ENCODE assay signal across 23 cellular contexts in the genomic region with DNA sequence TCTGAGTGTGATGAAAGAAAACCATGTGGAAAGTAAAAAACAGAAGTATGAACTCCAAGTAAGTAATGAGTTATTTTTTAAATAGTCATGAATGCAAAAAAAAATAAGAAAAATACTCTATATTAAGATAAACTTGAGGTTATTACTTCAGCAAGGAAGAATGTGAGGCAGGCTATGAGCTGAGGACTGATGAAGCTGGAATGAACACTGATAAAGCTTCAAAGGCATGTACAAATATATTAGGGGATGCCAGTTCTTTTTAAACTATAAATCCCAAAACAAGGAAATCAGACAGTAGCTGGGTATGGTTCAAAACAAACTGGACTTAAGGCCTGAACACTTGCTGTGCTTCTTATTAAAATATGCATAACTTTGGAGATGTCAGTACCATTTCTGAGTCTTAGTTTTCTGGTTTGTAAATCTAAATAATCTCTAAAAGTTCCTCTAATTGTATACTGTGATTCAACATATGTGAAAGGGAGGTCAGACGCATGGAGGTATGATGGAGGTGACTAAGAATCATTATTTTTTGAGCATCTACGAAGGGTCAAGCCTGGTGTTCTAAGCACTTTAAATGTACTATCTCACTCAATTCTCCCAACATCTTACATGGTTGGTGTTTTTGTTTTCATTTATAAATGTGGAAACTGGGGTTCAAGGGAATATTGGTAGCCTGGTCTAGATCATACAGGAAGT. TPM values are rescaled to one million over a fixed set of nuclear protein-coding genes. Genes with fewer than 3 reads are reported as not detected.
A peak's percentile ranks its signal among the peaks of the same experiment; 100 is the strongest.
DNase-seq lines count a peak whose midpoint lies in the region; ATAC-seq, FAIRE-seq and TF ChIP-seq lines count a peak whose summit lies in the region.
"Had no signal": no experiment of that assay in that cellular context is flagged by ENCODE, and none has a peak within 500 bp of the region (broad histone marks: within the 10 kb centered on the region; RNA-seq: fewer than 3 reads in every experiment).

No MANE protein-coding gene starts in this region.

- H3K27me3 ChIP-seq in left ventricle myocardium inferior (ENCODE audit: low read depth), result no peaks in the 10 kb centered on the region
- no peaks in the 10 kb centered on the region for H3K27me3 ChIP-seq in astrocyte (ENCODE audit: insufficient read depth, low read length)
- no peaks in the 10 kb centered on the region for H3K27me3 ChIP-seq in upper lobe of right lung

- no peak overlapping the region for H3K4me3 Mint-ChIP-seq in astrocyte (ENCODE audit: unreplicated experiment)
- H3K4me3 Mint-ChIP-seq in activated T-helper 17 cell treated with anti-CD3 and anti-CD28 coated beads, Interleukin-2, amount 50 U/mL, for 72 hours, result no peak overlapping the region
- H3K4me3 Mint-ChIP-seq: activated CD4-positive, alpha-beta memory T cell treated with anti-CD3 and anti-CD28 coated beads for 36 hours; activated T-cell treated with anti-CD3 and anti-CD28 coated beads, Interleukin-2, amount 50 U/mL, for 24 hours; central memory CD8-positive, alpha-beta T cell; neural crest cell; T-helper 1 cell treated with Interleukin-12 subunit alpha and Interleukin-12 subunit beta and Interleukin-4 antibody, amounts not matched to agents 30 μg/mL and 1 μg/mL, for 36 hours had no signal

- DNase-seq in left cardiac atrium, result no peak
- no peak for DNase-seq in left ventricle myocardium inferior
- peak; percentile 90 for DNase-seq in astrocyte (ENCODE audit: low read depth)
- peak; percentile 67 for DNase-seq in iris pigment epithelial cell (ENCODE audit: low read depth)
- no peak for DNase-seq in upper lobe of right lung
- no peak for DNase-seq in NCI-H2107 treated with DMSO at 0.1 percent for 48 hours (lab: John Stamatoyannopoulos, UW; ENCODE audit: unreplicated experiment)
- DNase-seq: activated CD4-positive, alpha-beta memory T cell treated with anti-CD3 and anti-CD28 coated beads for 36 hours; activated T-cell treated with anti-CD3 and anti-CD28 coated beads, Interleukin-2, amount 50 U/mL, for 24 hours; mammary epithelial cell; NCI-H1930; NCI-H524 treated with DMSO at 0.1 percent for 48 hours; SHP77 treated with DMSO at 0.1 percent for 48 hours; stimulated activated CD4-positive, alpha-beta T cell treated with anti-CD3 and anti-CD28 coated beads, Interleukin-15, amount 100 ng/mL, for 24 hours; stimulated activated naive CD4-positive, alpha-beta T cell; WERI-Rb-1 had no signal

- H3K4me1 ChIP-seq in left ventricle myocardium inferior (no peaks in the 10 kb centered on the region), astrocyte (ENCODE audit: insufficient read depth, low read length) (peaks cover 14% of the 10 kb centered on the region), upper lobe of right lung (peaks cover 7% of the 10 kb centered on the region)

- H3K79me2 ChIP-seq in astrocyte (ENCODE audit: insufficient read depth, low read length), result no peaks in the 10 kb centered on the region

- H3K4me3 ChIP-seq in left ventricle myocardium inferior (no peak overlapping the region), astrocyte (ENCODE audit: insufficient read depth, low read depth, low read length) (no peak overlapping the region), upper lobe of right lung (no peak overlapping the region)

- no peak overlapping the region for H3K27ac ChIP-seq in left ventricle myocardium inferior (replicated peaks)
- peak overlapping the region; percentile 52 for H3K27ac ChIP-seq in astrocyte (ENCODE audit: low read depth, low read length)
- peak overlapping the region; percentile 27 for H3K27ac ChIP-seq in upper lobe of right lung
- H3K27ac ChIP-seq: WERI-Rb-1 had no signal

- ATAC-seq in left cardiac atrium, result peak; percentile 44 to 92
- peak; percentile 31 for ATAC-seq in upper lobe of right lung
- no peak for ATAC-seq in activated T-helper 17 cell treated with anti-CD3 and anti-CD28 coated beads, Interleukin-2, amount 50 U/mL, for 72 hours (replicated peaks)
- ATAC-seq in HG02642 (IDR thresholded peaks at IDR 0.05; ENCODE audit: poor library complexity, unreplicated experiment), result no peak
- ATAC-seq: activated naive CD4-positive, alpha-beta T cell treated with anti-CD3 and anti-CD28 coated beads, Interleukin-2, amount 50 U/mL, for 72 hours had no signal

- H3K36me3 Mint-ChIP-seq in astrocyte (ENCODE audit: low read depth, unreplicated experiment), result no peaks in the 10 kb centered on the region
- no peaks in the 10 kb centered on the region for H3K36me3 Mint-ChIP-seq in activated T-helper 17 cell treated with anti-CD3 and anti-CD28 coated beads, Interleukin-2, amount 50 U/mL, for 72 hours (ENCODE audit: low read depth)
- H3K36me3 Mint-ChIP-seq: activated CD4-positive, alpha-beta memory T cell treated with anti-CD3 and anti-CD28 coated beads for 36 hours; activated naive CD4-positive, alpha-beta T cell treated with anti-CD3 and anti-CD28 coated beads, Interleukin-2, amount 50 U/mL, for 72 hours had no signal

- peaks cover 16% of the 10 kb centered on the region for H3K4me1 Mint-ChIP-seq in astrocyte (ENCODE audit: low read depth, unreplicated experiment)
- H3K4me1 Mint-ChIP-seq in activated T-helper 17 cell treated with anti-CD3 and anti-CD28 coated beads, Interleukin-2, amount 50 U/mL, for 72 hours, result no peaks in the 10 kb centered on the region
- H3K4me1 Mint-ChIP-seq: central memory CD8-positive, alpha-beta T cell; neural crest cell had no signal

- H3K4me2 ChIP-seq in astrocyte (ENCODE audit: low read length), result peak overlapping the region; percentile 40

- no peak for FAIRE-seq in astrocyte (lab: Jason Lieb, UNC)
- FAIRE-seq: A204.1, frontal cortex had no signal

- peaks cover 8% of the 10 kb centered on the region for H3K27me3 Mint-ChIP-seq in astrocyte (ENCODE audit: low read depth, unreplicated experiment)
- H3K27me3 Mint-ChIP-seq in activated T-helper 17 cell treated with anti-CD3 and anti-CD28 coated beads, Interleukin-2, amount 50 U/mL, for 72 hours, result peaks cover 33% of the 10 kb centered on the region

- peak overlapping the region; percentile 77 for H3K27ac Mint-ChIP-seq in astrocyte (ENCODE audit: unreplicated experiment)
- no peak overlapping the region for H3K27ac Mint-ChIP-seq in activated T-helper 17 cell treated with anti-CD3 and anti-CD28 coated beads, Interleukin-2, amount 50 U/mL, for 72 hours
- H3K27ac Mint-ChIP-seq: activated CD4-positive, alpha-beta memory T cell treated with anti-CD3 and anti-CD28 coated beads for 36 hours; activated naive CD4-positive, alpha-beta T cell treated with anti-CD3 and anti-CD28 coated beads, Interleukin-2, amount 50 U/mL, for 72 hours; activated T-cell treated with anti-CD3 and anti-CD28 coated beads, Interleukin-2, amount 50 U/mL, for 24 hours; T-helper 1 cell treated with Interleukin-12 subunit alpha and Interleukin-12 subunit beta and Interleukin-4 antibody, amounts not matched to agents 30 μg/mL and 1 μg/mL, for 36 hours had no signal

- no peaks in the 10 kb centered on the region for H3K36me3 ChIP-seq in left ventricle myocardium inferior
- no peaks in the 10 kb centered on the region for H3K36me3 ChIP-seq in astrocyte (ENCODE audit: insufficient read depth, low read length)
- H3K36me3 ChIP-seq in upper lobe of right lung, result no peaks in the 10 kb centered on the region
- H3K36me3 ChIP-seq: WERI-Rb-1 had no signal

- intact Hi-C loops in left cardiac atrium (cut with DNase I) (no loop called here), left ventricle myocardium inferior (cut with micrococcal nuclease) (no loop called here), upper lobe of right lung (cut with DNase I) (no loop called here)

- H4K20me1 ChIP-seq in astrocyte (ENCODE audit: insufficient read depth, low read length), result no peaks in the 10 kb centered on the region

- H3K9me3 Mint-ChIP-seq in astrocyte (ENCODE audit: unreplicated experiment), result no peaks in the 10 kb centered on the region
- no peaks in the 10 kb centered on the region for H3K9me3 Mint-ChIP-seq in activated T-helper 17 cell treated with anti-CD3 and anti-CD28 coated beads, Interleukin-2, amount 50 U/mL, for 72 hours
- H3K9me3 Mint-ChIP-seq: activated CD4-positive, alpha-beta memory T cell treated with anti-CD3 and anti-CD28 coated beads for 36 hours; activated naive CD4-positive, alpha-beta T cell treated with anti-CD3 and anti-CD28 coated beads, Interleukin-2, amount 50 U/mL, for 72 hours; activated T-cell treated with anti-CD3 and anti-CD28 coated beads, Interleukin-2, amount 50 U/mL, for 24 hours; central memory CD8-positive, alpha-beta T cell; neural crest cell; T-helper 1 cell treated with Interleukin-12 subunit alpha and Interleukin-12 subunit beta and Interleukin-4 antibody, amounts not matched to agents 30 μg/mL and 1 μg/mL, for 36 hours had no signal

- no peak overlapping the region for H2AFZ ChIP-seq in astrocyte (ENCODE audit: low read depth, low read length)

- TF ChIP-seq CTCF in left ventricle myocardium inferior (IDR thresholded peaks at IDR 0.05; ENCODE audit: borderline replicate concordance), result no peak
- TF ChIP-seq CTCF in astrocyte (IDR thresholded peaks at IDR 0.05; ENCODE audit: insufficient read depth, low read depth, low read length), result no peak
- no peak for TF ChIP-seq CTCF in upper lobe of right lung (IDR thresholded peaks at IDR 0.05)

- H3K9me3 ChIP-seq in left ventricle myocardium inferior (replicated peaks) (no peaks in the 10 kb centered on the region), astrocyte (ENCODE audit: insufficient read depth, low read depth, low read length) (peaks cover 5% of the 10 kb centered on the region), upper lobe of right lung (no peaks in the 10 kb centered on the region)

- H3K9ac ChIP-seq in astrocyte (ENCODE audit: low read length), result peak overlapping the region; percentile 10

RNA-seq across cellular contexts. Expression of a gene that starts 59.7 kb away (rescaled TPM):
- total RNA-seq in left cardiac atrium, result 1 to 10 TPM; 3.8 to 4.7 TPM
- 2.1 TPM for total RNA-seq in left ventricle myocardium inferior
- 0.09 and 0.12 TPM in 2 replicates for total RNA-seq in astrocyte
- total RNA-seq in upper lobe of right lung, result 34.8 TPM
- total RNA-seq in activated T-helper 17 cell treated with anti-CD3 and anti-CD28 coated beads, Interleukin-2, amount 50 U/mL, for 72 hours, result not detected
- total RNA-seq: activated CD4-positive, alpha-beta memory T cell treated with anti-CD3 and anti-CD28 coated beads for 36 hours; activated naive CD4-positive, alpha-beta T cell treated with anti-CD3 and anti-CD28 coated beads, Interleukin-2, amount 50 U/mL, for 72 hours; mammary epithelial cell; neural crest cell had no signal

Comparison
In these comparisons a context has a peak if more than half of its experiments do, and no peak if none do; other contexts are left out.
1. ATAC-seq: peak in left cardiac atrium (2 of 2) and upper lobe of right lung (single experiment); none in activated T-helper 17 cell treated with anti-CD3 and anti-CD28 coated beads, Interleukin-2, amount 50 U/mL, for 72 hours (single experiment) and HG02642 (single experiment).
2. DNase-seq: peak in astrocyte (single experiment) and iris pigment epithelial cell (single experiment); none in left cardiac atrium (single experiment), left ventricle myocardium inferior (single experiment), upper lobe of right lung (single experiment) and NCI-H2107 treated with DMSO at 0.1 percent for 48 hours (single experiment).